ENCODE assay signal across 20 cellular contexts in genomic region chr6:146363838-146364607, GRCh38.
"Had no signal": no experiment of that assay in that cellular context is flagged by ENCODE, and none has a peak within 500 bp of the region (broad histone marks: within the 10 kb centered on the region; RNA-seq: fewer than 3 reads in every experiment).

No MANE protein-coding gene starts in this region.

- H3K27ac ChIP-seq: HL-60, KMS-11, RWPE1 had no signal

- H3K4me3 ChIP-seq: K562 had no signal

- DNase-seq: Kasumi-1; MM.1S; NCI-H1092 treated with DMSO at 0.1 percent for 48 hours; NCI-H1436; NCI-H187; NCI-H2029; NCI-H2081 treated with DMSO at 0.1 percent for 48 hours; NCI-H2171; NCI-H446; NCI-H510A; NCI-H524 treated with DMSO at 0.1 percent for 48 hours; NCI-H69; NCI-H774; NK-92 treated with Interleukin-12 subunit alpha and Interleukin-12 subunit beta, amount 100 ng/mL, for 24 hours; SHP77; SW 1271 had no signal

- H3K4me2 ChIP-seq: KMS-11 had no signal

- H3K9ac ChIP-seq: KMS-11 had no signal
